In the genomic region with DNA sequence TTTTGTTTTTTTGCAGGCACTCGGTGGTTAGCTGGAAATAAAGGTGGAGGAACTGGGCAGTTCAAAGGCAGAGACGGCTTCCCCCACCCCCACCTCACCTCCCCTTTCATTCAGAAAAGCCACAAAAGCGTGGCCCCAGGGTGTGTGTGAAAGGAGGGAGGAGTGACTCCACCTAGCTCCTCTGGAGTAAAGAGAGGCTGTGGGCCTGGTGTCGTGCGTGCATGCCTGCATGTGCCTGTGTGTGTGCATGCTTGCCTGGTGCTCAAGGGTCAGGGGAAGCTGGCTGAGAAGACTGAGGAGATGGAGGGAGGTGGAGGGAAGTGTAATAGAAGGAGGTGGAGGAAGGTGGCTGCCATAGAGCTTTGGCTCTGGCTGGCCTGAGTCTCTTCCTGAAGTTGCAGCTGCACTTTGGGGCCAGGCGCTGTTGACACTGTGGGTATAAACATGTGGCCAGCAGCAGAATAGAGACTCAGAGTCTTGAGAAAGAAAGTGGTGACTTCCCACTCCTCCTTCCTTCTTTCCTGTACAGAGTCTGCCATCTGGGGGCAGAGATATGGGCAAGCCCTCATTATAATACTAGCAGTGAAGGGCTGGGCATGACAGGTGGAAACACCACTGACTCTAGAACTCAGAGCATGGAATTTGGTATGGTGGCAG, we compare ENCODE assay signal across 8 cellular contexts. TPM values are rescaled to one million over a fixed set of nuclear protein-coding genes. Genes with fewer than 3 reads are reported as not detected.
DNase-seq lines count a peak whose midpoint lies in the region; ATAC-seq lines count a peak whose summit lies in the region.

No MANE protein-coding gene starts in this region.

- peak overlapping the region; percentile 82 to 88 for H3K27ac Mint-ChIP-seq in natural killer cell treated with Interleukin-12 subunit alpha and Interleukin-12 subunit beta and Interleukin-15 and Interleukin-18, amount 100 ng/mL, for 72 hours

- ATAC-seq in GM19351 (IDR thresholded peaks at IDR 0.05; ENCODE audit: unreplicated experiment) (peak; percentile 73), HG03175 (IDR thresholded peaks at IDR 0.05; ENCODE audit: unreplicated experiment) (peak; percentile 68)
- peak; percentile 78 to 79 for ATAC-seq in natural killer cell treated with Interleukin-12 subunit alpha and Interleukin-12 subunit beta and Interleukin-15 and Interleukin-18, amount 100 ng/mL, for 72 hours

- peak overlapping the region; percentile 79 for H3K4me3 Mint-ChIP-seq in natural killer cell treated with Interleukin-12 subunit alpha and Interleukin-12 subunit beta and Interleukin-15 and Interleukin-18, amount 100 ng/mL, for 72 hours

- peak; percentile 93 for DNase-seq in ELF-1 (ENCODE audit: low read depth, low spot score)
- DNase-seq in NOMO-1 treated with DMSO at 0.1 percent for 48 hours (lab: John Stamatoyannopoulos, UW; ENCODE audit: unreplicated experiment): peak; percentile 79
- peak; percentile 45 for DNase-seq in astrocyte of the hippocampus (ENCODE audit: low read depth, low spot score)
- no peak for DNase-seq in natural killer cell treated with Interleukin-12 subunit alpha and Interleukin-12 subunit beta and Interleukin-15 and Interleukin-18, amount 100 ng/mL, for 72 hours (ENCODE audit: low spot score)
- no peak for DNase-seq in COR-L47 (lab: John Stamatoyannopoulos, UW)
- DNase-seq in NCI-H446 (lab: John Stamatoyannopoulos, UW): no peak

- peaks cover 18 to 22% of the 10 kb centered on the region in 2 donors for H3K4me1 Mint-ChIP-seq in natural killer cell treated with Interleukin-12 subunit alpha and Interleukin-12 subunit beta and Interleukin-15 and Interleukin-18, amount 100 ng/mL, for 72 hours (ENCODE audit: low read depth in 2 of 2)

- no peaks in the 10 kb centered on the region for H3K27me3 Mint-ChIP-seq in natural killer cell treated with Interleukin-12 subunit alpha and Interleukin-12 subunit beta and Interleukin-15 and Interleukin-18, amount 100 ng/mL, for 72 hours

- H3K36me3 Mint-ChIP-seq in natural killer cell treated with Interleukin-12 subunit alpha and Interleukin-12 subunit beta and Interleukin-15 and Interleukin-18, amount 100 ng/mL, for 72 hours: no peaks in the 10 kb centered on the region

- H3K9me3 Mint-ChIP-seq in natural killer cell treated with Interleukin-12 subunit alpha and Interleukin-12 subunit beta and Interleukin-15 and Interleukin-18, amount 100 ng/mL, for 72 hours: no peaks in the 10 kb centered on the region

RNA-seq across cellular contexts. Expression of a gene that starts 36.9 kb away (rescaled TPM):
- total RNA-seq in natural killer cell treated with Interleukin-12 subunit alpha and Interleukin-12 subunit beta and Interleukin-15 and Interleukin-18, amount 100 ng/mL, for 72 hours: 100 to 1,000 TPM in 1 of 2 donors, 10 to 100 TPM in 1; 91.5 to 111 TPM

Comparison
In these comparisons a context has a peak if more than half of its experiments do, and no peak if none do; other contexts are left out.
1. DNase-seq: peak in ELF-1 (single experiment), NOMO-1 treated with DMSO at 0.1 percent for 48 hours (single experiment) and astrocyte of the hippocampus (single experiment); none in natural killer cell treated with Interleukin-12 subunit alpha and Interleukin-12 subunit beta and Interleukin-15 and Interleukin-18, amount 100 ng/mL, for 72 hours (single experiment), COR-L47 (single experiment) and NCI-H446 (0 of 2).
2. Peak in every context shown above with its lines, with median percentiles within 50 percentile points of each other: ATAC-seq.